Comparison of ENCODE assay signal across 8 cellular contexts in genomic region chr21:42524341-42525227, GRCh38. TPM values are rescaled to one million over a fixed set of nuclear protein-coding genes. Genes with fewer than 3 reads are reported as not detected.
DNase-seq lines count a peak whose midpoint lies in the region; ATAC-seq, FAIRE-seq and TF ChIP-seq lines count a peak whose summit lies in the region.

No MANE protein-coding gene starts in this region.

- no peaks in the 10 kb centered on the region for H3K36me3 Mint-ChIP-seq in neural crest cell (ENCODE audit: low read depth)

- peak overlapping the region; percentile 80 for H3K4me2 ChIP-seq in SU-DHL-6 (ENCODE audit: low read depth, low read length, poor library complexity, severe bottlenecking)

- peak; percentile 62 for ATAC-seq in GM21526 (IDR thresholded peaks at IDR 0.05; ENCODE audit: low FRiP score, unreplicated experiment)
- peak; percentile 61 for ATAC-seq in esophagus mucosa

- 0 out of 2 replicates have a peak, but pooled peaks cover 4% of the 10 kb centered on the region for H3K36me3 ChIP-seq in SU-DHL-6 (ENCODE audit: low read length)

- no peak for TF ChIP-seq CTCF in GM12865 (IDR thresholded peaks at IDR 0.05; ENCODE audit: insufficient read depth, low read depth, low read length, missing control alignments)
- no peak for TF ChIP-seq CTCF in SU-DHL-6 (IDR thresholded peaks at IDR 0.05; ENCODE audit: insufficient read depth, low read length, poor library complexity, severe bottlenecking)
- no peak for TF ChIP-seq CTCF in neural crest cell (conservative IDR thresholded peaks at IDR 0.05)
- TF ChIP-seq CTCF in D721Med (IDR thresholded peaks at IDR 0.05; ENCODE audit: insufficient read depth, missing control alignments) = no peak

- peak overlapping the region; percentile 93 for H3K27ac ChIP-seq in SU-DHL-6 (ENCODE audit: low read depth, low read length)

- H3K27me3 Mint-ChIP-seq in neural crest cell (ENCODE audit: low read depth) = peaks cover 5% of the 10 kb centered on the region

- H3F3A ChIP-seq in SU-DHL-6 (ENCODE audit: insufficient read depth) = peaks cover 57% of the 10 kb centered on the region

- peaks cover 17% of the 10 kb centered on the region; the same call in 1 of the 2 replicates for H3K79me2 ChIP-seq in SU-DHL-6 (ENCODE audit: insufficient read depth, low read length)

- H2AFZ ChIP-seq in SU-DHL-6 (ENCODE audit: low read depth, low read length, severe bottlenecking) = no peak overlapping the region

- peak; percentile 90 for DNase-seq in GM12865 (ENCODE audit: low read depth)
- peak; percentile 40 for DNase-seq in HuH-7 (ENCODE audit: low spot score)
- DNase-seq in neural crest cell (ENCODE audit: low read depth, low spot score) = peak; percentile 22
- no peak for DNase-seq in D721Med (ENCODE audit: insufficient read length, low spot score)
- DNase-seq in stimulated activated CD4-positive, alpha-beta T cell treated with anti-CD3 and anti-CD28 coated beads, Interleukin-12 subunit alpha, Interleukin-12 subunit beta, amount 100 ng/mL, for 4 hours = no peak

- no peaks in the 10 kb centered on the region for H4K20me1 ChIP-seq in SU-DHL-6 (ENCODE audit: low read depth, low read length)

- FAIRE-seq in D721Med (lab: Jason Lieb, UNC) = no peak

- peaks cover 46% of the 10 kb centered on the region for H3K4me1 Mint-ChIP-seq in neural crest cell

- H3K9me3 Mint-ChIP-seq in neural crest cell = no peaks in the 10 kb centered on the region

- H3K4me3 Mint-ChIP-seq in neural crest cell = peak overlapping the region; percentile 74

- H3K9me3 ChIP-seq in SU-DHL-6 (ENCODE audit: insufficient read depth, low read length) = no peaks in the 10 kb centered on the region

- H3K27ac Mint-ChIP-seq in neural crest cell (ENCODE audit: unreplicated experiment) = peak overlapping the region; percentile 83

- no peaks in the 10 kb centered on the region for H3K27me3 ChIP-seq in SU-DHL-6 (ENCODE audit: low read length)

- H3K9ac ChIP-seq in SU-DHL-6 (ENCODE audit: low read length) = peak overlapping the region; percentile 54

- H3K9me2 ChIP-seq in SU-DHL-6 (replicated peaks; ENCODE audit: insufficient read depth, low read length) = no peaks in the 10 kb centered on the region

- H3K4me3 ChIP-seq in GM12865 (ENCODE audit: low read depth, low read length) = peak overlapping the region; percentile 34
- H3K4me3 ChIP-seq in SU-DHL-6 (ENCODE audit: insufficient read depth, low read length, poor library complexity, severe bottlenecking) = peak overlapping the region; percentile 31

RNA-seq across cellular contexts. Expression of gene SLC37A1, which starts 10.9 kb away (rescaled TPM):
- total RNA-seq in esophagus mucosa (13.9 TPM), neural crest cell (9.1 and 9.9 TPM in 2 replicates)

RNA-seq across cellular contexts. Expression of gene RSPH1, which starts 28.6 kb away (rescaled TPM):
- total RNA-seq in esophagus mucosa (0.24 TPM), neural crest cell (0.65 and 1.0 TPM in 2 replicates)

Comparison
In these comparisons a context has a peak if more than half of its experiments do, and no peak if none do; other contexts are left out.
1. DNase-seq: peak in GM12865 (single experiment), HuH-7 (single experiment) and neural crest cell (single experiment); none in D721Med (single experiment) and stimulated activated CD4-positive, alpha-beta T cell treated with anti-CD3 and anti-CD28 coated beads, Interleukin-12 subunit alpha, Interleukin-12 subunit beta, amount 100 ng/mL, for 4 hours (single experiment).